Comparison of ENCODE assay signal across 17 cellular contexts in the genomic region with DNA sequence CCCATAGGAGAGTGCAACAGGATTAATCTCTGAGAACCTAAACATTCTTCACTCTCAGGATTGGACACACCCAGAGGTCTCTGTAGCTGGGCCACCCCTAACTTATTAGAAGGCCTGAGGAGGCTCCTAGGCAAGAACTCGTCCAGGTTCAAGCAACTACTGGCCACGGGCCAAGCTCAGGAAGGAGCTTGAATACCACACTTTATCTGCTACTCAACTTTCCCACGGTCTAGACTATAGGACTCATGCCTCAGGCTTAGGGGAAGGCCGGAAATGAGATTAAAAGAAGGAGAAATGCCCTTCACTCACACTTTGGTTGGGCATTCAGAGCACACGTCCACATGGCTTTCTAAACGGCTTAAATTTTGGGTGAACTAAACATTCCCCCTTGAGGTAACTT.
"Had no signal": no experiment of that assay in that cellular context is flagged by ENCODE, and none has a peak within 500 bp of the region (broad histone marks: within the 10 kb centered on the region; RNA-seq: fewer than 3 reads in every experiment).

No MANE protein-coding gene starts in this region.

- H3K27ac ChIP-seq: esophagus muscularis mucosa, heart left ventricle, neural progenitor cell, ovary, thoracic aorta had no signal

- H3K36me3 ChIP-seq: esophagus muscularis mucosa, heart left ventricle, neural progenitor cell, ovary, thoracic aorta had no signal

- ATAC-seq: activated naive CD8-positive, alpha-beta T cell treated with anti-CD3 and anti-CD28 coated beads, Interleukin-2, amount 50 U/mL, for 24 hours; heart left ventricle; stimulated activated effector memory CD8-positive, alpha-beta T cell treated with anti-CD3 and anti-CD28 coated beads, Interleukin-12 subunit alpha, Interleukin-12 subunit beta, amount 100 ng/mL, for 72 hours had no signal

- H3K4me2 ChIP-seq: neural progenitor cell had no signal

- H3K4me1 ChIP-seq: neural progenitor cell had no signal

- H3K9ac ChIP-seq: neural progenitor cell had no signal

- H3K4me3 ChIP-seq: esophagus muscularis mucosa, heart left ventricle, neural progenitor cell, ovary, thoracic aorta had no signal

- H3K9me3 ChIP-seq: esophagus muscularis mucosa, ovary, thoracic aorta had no signal

- H3K27me3 ChIP-seq: esophagus muscularis mucosa, heart left ventricle, neural progenitor cell, ovary had no signal

- DNase-seq: activated CD4-positive, alpha-beta T cell treated with anti-CD3 and anti-CD28 coated beads, Interleukin-2, amount 10 ng/mL, durations not matched to agents 24 days and 14 days; activated CD4-positive, CD25-positive, alpha-beta regulatory T cell; activated CD8-positive, alpha-beta memory T cell treated with anti-CD3 and anti-CD28 coated beads, Interleukin-2, amount 50 U/mL, for 48 hours; activated naive CD4-positive, alpha-beta T cell treated with Interleukin-2 at 50 U/mL for 16 hours; activated naive CD8-positive, alpha-beta T cell treated with anti-CD3 and anti-CD28 coated beads, Interleukin-2, amount 50 U/mL, for 24 hours; aorta; caudate nucleus; heart left ventricle; naive B cell; ovary; stimulated activated CD4-positive, alpha-beta T cell treated with anti-CD3 and anti-CD28 coated beads, Interleukin-12 subunit alpha, Interleukin-12 subunit beta, amount 100 ng/mL, for 4 hours; stimulated activated CD4-positive, alpha-beta T cell treated with anti-CD3 and anti-CD28 coated beads, Interleukin-2, amount 100 ng/mL, for 24 hours; SW 1271 had no signal
